In genomic region chr17:64282753-64283080, GRCh38 we compare ENCODE assay signal across 13 cellular contexts. TPM values are rescaled to one million over a fixed set of nuclear protein-coding genes. Genes with fewer than 3 reads are reported as not detected.
DNase-seq lines count a peak whose midpoint lies in the region; ATAC-seq and TF ChIP-seq lines count a peak whose summit lies in the region.
"Had no signal": no experiment of that assay in that cellular context is flagged by ENCODE, and none has a peak within 500 bp of the region (broad histone marks: within the 10 kb centered on the region; RNA-seq: fewer than 3 reads in every experiment).

No MANE protein-coding gene starts in this region.

- no peaks in the 10 kb centered on the region for H3K9me3 ChIP-seq in psoas muscle
- H3K9me3 ChIP-seq: sigmoid colon had no signal

- ATAC-seq in psoas muscle (peak; percentile 42 to 68 (median 56)), HG02973 (IDR thresholded peaks at IDR 0.05; ENCODE audit: unreplicated experiment) (no peak)

- intact Hi-C loops in psoas muscle (cut with DNase I): loop anchor here (5.0 kb wide), 4 partner anchors 80 to 255 kb away; partner anchors contain the start of gene ERN1 (in 2 of the 2)

- no peaks in the 10 kb centered on the region for H3K27me3 ChIP-seq in psoas muscle (ENCODE audit: insufficient read depth in 3 of 3, low read length in 2 of 3)
- H3K27me3 ChIP-seq: sigmoid colon had no signal

- no peak for TF ChIP-seq CTCF in psoas muscle (IDR thresholded peaks at IDR 0.05)

- peak; percentile 23 for DNase-seq in CD1c-positive myeloid dendritic cell (ENCODE audit: extremely low spot score)
- DNase-seq in NCI-H1694 (lab: John Stamatoyannopoulos, UW): peak; percentile 41
- DNase-seq in dermis blood vessel endothelial cell: peak; percentile 55
- DNase-seq in psoas muscle: no peak
- DNase-seq in SW 1271 (lab: John Stamatoyannopoulos, UW): no peak
- DNase-seq in activated CD8-positive, alpha-beta memory T cell treated with anti-CD3 and anti-CD28 coated beads for 24 hours: no peak
- DNase-seq: activated CD4-positive, alpha-beta T cell treated with anti-CD3 and anti-CD28 coated beads for 48 hours; activated T-cell treated with anti-CD3 and anti-CD28 coated beads for 4 hours; GOT3; sigmoid colon; stimulated activated CD4-positive, alpha-beta T cell treated with anti-CD3 and anti-CD28 coated beads, Interleukin-4, amount 100 ng/mL, for 1 hour had no signal

- peak overlapping the region; percentile 35 for H3K4me3 ChIP-seq in psoas muscle
- H3K4me3 ChIP-seq: coronary artery, sigmoid colon had no signal

- H3K27ac ChIP-seq in psoas muscle: peak overlapping the region; percentile 51
- H3K27ac ChIP-seq: coronary artery, sigmoid colon had no signal

- 4 to 13% (median 6%) methylated on average over 4 of the region's 4 CpGs for WGBS in psoas muscle, 3 donors

- no peaks in the 10 kb centered on the region for H3K36me3 ChIP-seq in psoas muscle (ENCODE audit: insufficient read depth in 1 of 2, low read depth in 1 of 2)
- H3K36me3 ChIP-seq: sigmoid colon had no signal

- peaks cover 23% of the 10 kb centered on the region for H3K4me1 ChIP-seq in psoas muscle

RNA-seq across cellular contexts. Expression of gene TEX2, which starts 19.7 kb away (rescaled TPM):
- 34.9 and 47.8 TPM in 2 replicates for total RNA-seq in dermis blood vessel endothelial cell
- 10 to 100 TPM; 45.7 to 72.7 (median 55.7) TPM for total RNA-seq in psoas muscle
- 10 to 100 TPM; 29.4 to 57.1 (median 42.9) TPM for polyA plus RNA-seq in psoas muscle

Comparison
In these comparisons a context has a peak if more than half of its experiments do, and no peak if none do; other contexts are left out.
1. DNase-seq: peak in CD1c-positive myeloid dendritic cell (single experiment), NCI-H1694 (single experiment) and dermis blood vessel endothelial cell (single experiment); none in psoas muscle (0 of 2), SW 1271 (0 of 2) and activated CD8-positive, alpha-beta memory T cell treated with anti-CD3 and anti-CD28 coated beads for 24 hours (single experiment).